Comparison of ENCODE assay signal across 9 cellular contexts in genomic region chrX:119989905-119990408, GRCh38. TPM values are rescaled to one million over a fixed set of nuclear protein-coding genes. Genes with fewer than 3 reads are reported as not detected.
DNase-seq lines count a peak whose midpoint lies in the region; ATAC-seq and TF ChIP-seq lines count a peak whose summit lies in the region.
"Had no signal": no experiment of that assay in that cellular context is flagged by ENCODE, and none has a peak within 500 bp of the region (broad histone marks: within the 10 kb centered on the region; RNA-seq: fewer than 3 reads in every experiment).

No MANE protein-coding gene starts in this region.

- no peaks in the 10 kb centered on the region for H3K9me3 ChIP-seq in ovary

- H3K36me3 Mint-ChIP-seq in activated T-helper 1 cell treated with anti-CD3 and anti-CD28 coated beads, Interleukin-12 subunit alpha, Interleukin-12 subunit beta, Interleukin-2, Interleukin-4 antibody, amounts not matched to agents 30 ng/mL and 10 ng/mL and 1 ng/mL, durations not matched to agents 14 hours and 24 hours and 36 hours (ENCODE audit: low read depth) = no peaks in the 10 kb centered on the region
- H3K36me3 Mint-ChIP-seq in naive B cell = no peaks in the 10 kb centered on the region

- no peaks in the 10 kb centered on the region for H3K9me3 Mint-ChIP-seq in activated T-helper 1 cell treated with anti-CD3 and anti-CD28 coated beads, Interleukin-12 subunit alpha, Interleukin-12 subunit beta, Interleukin-2, Interleukin-4 antibody, amounts not matched to agents 30 ng/mL and 10 ng/mL and 1 ng/mL, durations not matched to agents 14 hours and 24 hours and 36 hours
- H3K9me3 Mint-ChIP-seq in naive B cell = peaks cover 0 to 8% (median 0%) of the 10 kb centered on the region in 7 donors

- H3K4me1 ChIP-seq in ovary (ENCODE audit: insufficient read depth) = no peaks in the 10 kb centered on the region

- whole genome bisulfite sequencing in ovary, 3 donors = 32 to 39% (median 35%) methylated on average over 10 of the region's 10 CpGs

- H3K27me3 Mint-ChIP-seq in activated T-helper 1 cell treated with anti-CD3 and anti-CD28 coated beads, Interleukin-12 subunit alpha, Interleukin-12 subunit beta, Interleukin-2, Interleukin-4 antibody, amounts not matched to agents 30 ng/mL and 10 ng/mL and 1 ng/mL, durations not matched to agents 14 hours and 24 hours and 36 hours (ENCODE audit: insufficient read depth) = peaks cover 38% of the 10 kb centered on the region
- peaks cover 36 to 54% (median 52%) of the 10 kb centered on the region in 3 donors for H3K27me3 Mint-ChIP-seq in naive B cell

- no peak for TF ChIP-seq CTCF in ovary (IDR thresholded peaks at IDR 0.05)

- TF ChIP-seq POLR2A in ovary (IDR thresholded peaks at IDR 0.05) = no peak

- H3K27ac ChIP-seq in ovary = no peak overlapping the region
- H3K27ac ChIP-seq: coronary artery had no signal

- ATAC-seq in naive B cell (ENCODE audit: low read depth in 2 of 2) (no peak), HG03045 (IDR thresholded peaks at IDR 0.05; ENCODE audit: unreplicated experiment) (no peak)

- H3K4me3 Mint-ChIP-seq in activated T-helper 1 cell treated with anti-CD3 and anti-CD28 coated beads, Interleukin-12 subunit alpha, Interleukin-12 subunit beta, Interleukin-2, Interleukin-4 antibody, amounts not matched to agents 30 ng/mL and 10 ng/mL and 1 ng/mL, durations not matched to agents 14 hours and 24 hours and 36 hours = peak overlapping the region; percentile 79
- H3K4me3 Mint-ChIP-seq in naive B cell = peak overlapping the region in 7 of 8 donors; percentile 57 to 90 (median 71)

- H3K36me3 ChIP-seq in H7 (replicated peaks; ENCODE audit: control insufficient read depth, insufficient read depth, low read length) (no peaks in the 10 kb centered on the region), ovary (no peaks in the 10 kb centered on the region)

- peaks cover 11% of the 10 kb centered on the region for H3K4me1 Mint-ChIP-seq in activated T-helper 1 cell treated with anti-CD3 and anti-CD28 coated beads, Interleukin-12 subunit alpha, Interleukin-12 subunit beta, Interleukin-2, Interleukin-4 antibody, amounts not matched to agents 30 ng/mL and 10 ng/mL and 1 ng/mL, durations not matched to agents 14 hours and 24 hours and 36 hours (ENCODE audit: low read depth)
- peaks cover 11 to 26% (median 15%) of the 10 kb centered on the region in 3 donors for H3K4me1 Mint-ChIP-seq in naive B cell

- H3K27me3 ChIP-seq in H7 (ENCODE audit: control insufficient read depth, insufficient read depth, low read length) = peaks cover 81% of the 10 kb centered on the region
- H3K27me3 ChIP-seq in ovary = no peaks in the 10 kb centered on the region

- intact Hi-C loops in activated T-helper 1 cell treated with anti-CD3 and anti-CD28 coated beads, Interleukin-12 subunit alpha, Interleukin-12 subunit beta, Interleukin-2, Interleukin-4 antibody, amounts not matched to agents 30 ng/mL and 10 ng/mL and 1 ng/mL, durations not matched to agents 14 hours and 24 hours and 36 hours (cut with micrococcal nuclease) = no loop called here
- intact Hi-C loops in ovary (cut with DNase I) = no loop called here

- H3K27ac Mint-ChIP-seq in activated T-helper 1 cell treated with anti-CD3 and anti-CD28 coated beads, Interleukin-12 subunit alpha, Interleukin-12 subunit beta, Interleukin-2, Interleukin-4 antibody, amounts not matched to agents 30 ng/mL and 10 ng/mL and 1 ng/mL, durations not matched to agents 14 hours and 24 hours and 36 hours = no peak overlapping the region
- peak overlapping the region in 1 of 6 donors; percentile 61 for H3K27ac Mint-ChIP-seq in naive B cell

- no peak overlapping the region; the same call in 1 of the 2 replicates for H3K4me3 ChIP-seq in H7 (ENCODE audit: insufficient read depth, low read depth, low read length)
- H3K4me3 ChIP-seq in ovary = no peak overlapping the region

- TF ChIP-seq EP300 in ovary (IDR thresholded peaks at IDR 0.05) = no peak

- DNase-seq in NCI-H1417 (lab: John Stamatoyannopoulos, UW) = peak in 2 of 3 experiments; percentile 23 to 35
- DNase-seq in NCI-H1417 treated with DMSO at 0.1 percent for 48 hours (lab: John Stamatoyannopoulos, UW) = no peak
- DNase-seq in H7 = peak; percentile 38
- DNase-seq in activated T-helper 1 cell treated with anti-CD3 and anti-CD28 coated beads, Interleukin-12 subunit alpha, Interleukin-12 subunit beta, Interleukin-2, Interleukin-4 antibody, amounts not matched to agents 30 ng/mL and 10 ng/mL and 1 ng/mL, durations not matched to agents 14 hours and 24 hours and 36 hours (ENCODE audit: low spot score) = no peak
- no peak for DNase-seq in naive B cell
- DNase-seq in ovary = no peak
- no peak for DNase-seq in NCI-H146 (lab: John Stamatoyannopoulos, UW)

RNA-seq across cellular contexts. Expression of gene NKAP, which starts 46.4 kb away (rescaled TPM):
- 4.8 and 5.5 TPM in 2 replicates for total RNA-seq in H7 (2014; rRNA removed; shearing (Covaris generic))
- 9.4 and 10.1 TPM in 2 replicates for total RNA-seq in activated T-helper 1 cell treated with anti-CD3 and anti-CD28 coated beads, Interleukin-12 subunit alpha, Interleukin-12 subunit beta, Interleukin-2, Interleukin-4 antibody, amounts not matched to agents 30 ng/mL and 10 ng/mL and 1 ng/mL, durations not matched to agents 14 hours and 24 hours and 36 hours
- polyA plus RNA-seq in naive B cell (ENCODE audit: low read depth in 6 of 6) (1 to 10 TPM; 2.3 to 5.2 (median 3.3) TPM), ovary (10 to 100 TPM in 1 of 2 donors, 1 to 10 TPM in 1; 7.1 to 16.0 TPM)
- 10 to 100 TPM in 4 of 7 donors, 1 to 10 TPM in 3; 7.6 to 11.6 (median 10.8) TPM for total RNA-seq in ovary

Comparison
In these comparisons a context has a peak if more than half of its experiments do, and no peak if none do; other contexts are left out.
1. DNase-seq: peak in NCI-H1417 (2 of 3) and H7 (single experiment); none in NCI-H1417 treated with DMSO at 0.1 percent for 48 hours (single experiment), activated T-helper 1 cell treated with anti-CD3 and anti-CD28 coated beads, Interleukin-12 subunit alpha, Interleukin-12 subunit beta, Interleukin-2, Interleukin-4 antibody, amounts not matched to agents 30 ng/mL and 10 ng/mL and 1 ng/mL, durations not matched to agents 14 hours and 24 hours and 36 hours (single experiment), naive B cell (single experiment), ovary (0 of 5) and NCI-H146 (single experiment).